In the genomic region with DNA sequence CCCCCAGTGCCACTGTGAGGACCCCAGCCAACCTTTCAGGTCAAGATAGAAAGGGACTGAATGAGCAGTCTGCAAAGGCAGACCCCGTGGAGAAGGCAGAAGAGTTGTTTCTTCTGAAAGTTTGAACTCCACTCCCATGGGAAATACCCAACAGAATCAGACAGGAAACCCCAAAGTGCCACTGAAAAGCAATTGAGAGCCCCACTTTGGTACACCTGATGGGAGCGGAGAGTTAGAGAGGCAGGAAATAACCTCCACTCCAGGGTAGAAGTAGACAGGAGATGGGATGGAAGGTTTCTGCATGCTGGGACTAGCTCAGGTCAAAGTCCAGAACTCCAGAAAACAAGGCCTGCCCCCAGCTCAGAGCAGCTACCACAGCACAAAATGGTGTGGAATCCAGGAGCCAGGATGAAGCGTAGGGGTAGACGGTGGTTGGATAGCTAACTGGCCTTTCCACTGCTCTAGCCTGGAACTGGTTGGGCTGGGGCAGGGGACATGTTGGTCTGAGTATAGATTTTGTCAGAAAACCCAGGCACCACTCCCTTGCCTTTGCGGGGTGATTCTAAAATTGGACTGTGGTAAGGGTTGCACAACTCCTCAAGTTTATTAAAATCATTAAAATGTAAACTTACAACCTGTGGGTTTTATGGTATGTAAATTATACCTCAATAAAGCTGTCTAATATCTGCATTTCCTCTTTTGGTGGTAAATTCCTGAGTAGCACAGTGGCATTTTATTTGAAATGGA, we compare ENCODE assay signal across 8 cellular contexts. TPM values are rescaled to one million over a fixed set of nuclear protein-coding genes. Genes with fewer than 3 reads are reported as not detected.
DNase-seq lines count a peak whose midpoint lies in the region; ATAC-seq and TF ChIP-seq lines count a peak whose summit lies in the region.

No MANE protein-coding gene starts in this region.

- H3K4me3 Mint-ChIP-seq in activated naive CD8-positive, alpha-beta T cell treated with anti-CD3 and anti-CD28 coated beads, Interleukin-2, amount 10 ng/mL, durations not matched to agents 7 days and 5 days = no peak overlapping the region
- peak overlapping the region; percentile 16 to 93 (median 82) for H3K4me3 Mint-ChIP-seq in naive B cell
- no peak overlapping the region for H3K4me3 Mint-ChIP-seq in glutamatergic neuron (ENCODE audit: unreplicated experiment)

- no peak for TF ChIP-seq CTCF in glutamatergic neuron (IDR thresholded peaks at IDR 0.05; ENCODE audit: partially characterized antibody, unreplicated experiment)

- peaks cover 19% of the 10 kb centered on the region for H3K36me3 Mint-ChIP-seq in activated naive CD8-positive, alpha-beta T cell treated with anti-CD3 and anti-CD28 coated beads, Interleukin-2, amount 10 ng/mL, durations not matched to agents 7 days and 5 days
- no peaks in the 10 kb centered on the region for H3K36me3 Mint-ChIP-seq in naive B cell
- H3K36me3 Mint-ChIP-seq in glutamatergic neuron (ENCODE audit: unreplicated experiment) = no peaks in the 10 kb centered on the region

- peak overlapping the region; percentile 60 for H3K27ac Mint-ChIP-seq in activated naive CD8-positive, alpha-beta T cell treated with anti-CD3 and anti-CD28 coated beads, Interleukin-2, amount 10 ng/mL, durations not matched to agents 7 days and 5 days
- peak overlapping the region in 5 of 6 donors; percentile 7 to 92 (median 91) for H3K27ac Mint-ChIP-seq in naive B cell
- no peak overlapping the region for H3K27ac Mint-ChIP-seq in glutamatergic neuron (ENCODE audit: unreplicated experiment)

- H3K9me3 Mint-ChIP-seq in activated naive CD8-positive, alpha-beta T cell treated with anti-CD3 and anti-CD28 coated beads, Interleukin-2, amount 10 ng/mL, durations not matched to agents 7 days and 5 days = no peaks in the 10 kb centered on the region
- no peaks in the 10 kb centered on the region for H3K9me3 Mint-ChIP-seq in naive B cell
- H3K9me3 Mint-ChIP-seq in glutamatergic neuron (ENCODE audit: unreplicated experiment) = peaks cover 3% of the 10 kb centered on the region

- H3K4me1 Mint-ChIP-seq in activated naive CD8-positive, alpha-beta T cell treated with anti-CD3 and anti-CD28 coated beads, Interleukin-2, amount 10 ng/mL, durations not matched to agents 7 days and 5 days = peaks cover 15% of the 10 kb centered on the region
- H3K4me1 Mint-ChIP-seq in naive B cell (peaks cover 37 to 42% (median 37%) of the 10 kb centered on the region in 3 donors), glutamatergic neuron (ENCODE audit: low read depth, unreplicated experiment) (peaks cover 4% of the 10 kb centered on the region)

- H3K27me3 Mint-ChIP-seq in activated naive CD8-positive, alpha-beta T cell treated with anti-CD3 and anti-CD28 coated beads, Interleukin-2, amount 10 ng/mL, durations not matched to agents 7 days and 5 days = no peaks in the 10 kb centered on the region
- no peaks in the 10 kb centered on the region for H3K27me3 Mint-ChIP-seq in naive B cell
- H3K27me3 Mint-ChIP-seq in glutamatergic neuron (ENCODE audit: unreplicated experiment) = peaks cover 7% of the 10 kb centered on the region

- POLR2A ChIA-PET in activated naive CD8-positive, alpha-beta T cell treated with anti-CD3 and anti-CD28 coated beads, Interleukin-2, amount 10 ng/mL, durations not matched to agents 7 days and 5 days (lab: Charles Lee) = interaction anchor here (0.6 to 5.7 kb wide), 5 partner anchors 11 to 192 kb away, joined by 3 to 112 read pairs (median 3); a partner anchor contains a TSS

- DNase-seq in DMS53 (lab: John Stamatoyannopoulos, UW) (peak; percentile 79), M059J (ENCODE audit: low read depth) (peak; percentile 65), naive B cell (peak; percentile 51), Ammon's horn (ENCODE audit: low spot score) (no peak), glutamatergic neuron (no peak), NCI-H226 (no peak)
- DNase-seq in activated naive CD8-positive, alpha-beta T cell treated with anti-CD3 and anti-CD28 coated beads, Interleukin-2, amount 10 ng/mL, durations not matched to agents 7 days and 5 days = no peak

- ATAC-seq in activated naive CD8-positive, alpha-beta T cell treated with anti-CD3 and anti-CD28 coated beads, Interleukin-2, amount 10 ng/mL, durations not matched to agents 7 days and 5 days (ENCODE audit: low read depth) = no peak
- ATAC-seq in naive B cell (ENCODE audit: low read depth in 2 of 2) = peak; percentile 6 to 11
- ATAC-seq in HG03280 (IDR thresholded peaks at IDR 0.05; ENCODE audit: unreplicated experiment) = no peak

RNA-seq across cellular contexts. Expression of gene RAB43, which starts 1.9 kb away (rescaled TPM):
- 21.1 and 24.2 TPM in 2 replicates for total RNA-seq in M059J (2014; rRNA removed; shearing (Covaris generic))
- total RNA-seq in activated naive CD8-positive, alpha-beta T cell treated with anti-CD3 and anti-CD28 coated beads, Interleukin-2, amount 10 ng/mL, durations not matched to agents 7 days and 5 days = 10 to 100 TPM; 62.5 to 72.6 TPM
- 10 to 100 TPM in 2 of 6 donors, 1 to 10 TPM in 4; 4.0 to 10.7 (median 7.0) TPM for polyA plus RNA-seq in naive B cell (ENCODE audit: low read depth in 6 of 6)
- total RNA-seq in glutamatergic neuron (ENCODE audit: unreplicated experiment) = 2.3 TPM

RNA-seq across cellular contexts. Expression of gene ISY1, which starts 37.4 kb away (rescaled TPM):
- total RNA-seq in M059J (2014; rRNA removed; shearing (Covaris generic)) = 34.9 and 70.7 TPM in 2 replicates
- total RNA-seq in activated naive CD8-positive, alpha-beta T cell treated with anti-CD3 and anti-CD28 coated beads, Interleukin-2, amount 10 ng/mL, durations not matched to agents 7 days and 5 days = 10 to 100 TPM; 52.1 to 59.0 TPM
- polyA plus RNA-seq in naive B cell (ENCODE audit: low read depth in 6 of 6) = 10 to 100 TPM; 74.5 to 95.8 (median 88.9) TPM
- 18.2 TPM for total RNA-seq in glutamatergic neuron (ENCODE audit: unreplicated experiment)

Comparison
In these comparisons a context has a peak if more than half of its experiments do, and no peak if none do; other contexts are left out.
1. DNase-seq: peak in DMS53 (single experiment), M059J (single experiment) and naive B cell (single experiment); none in activated naive CD8-positive, alpha-beta T cell treated with anti-CD3 and anti-CD28 coated beads, Interleukin-2, amount 10 ng/mL, durations not matched to agents 7 days and 5 days (single experiment), Ammon's horn (single experiment), glutamatergic neuron (single experiment) and NCI-H226 (single experiment).
2. ATAC-seq: peak in naive B cell (2 of 2); none in activated naive CD8-positive, alpha-beta T cell treated with anti-CD3 and anti-CD28 coated beads, Interleukin-2, amount 10 ng/mL, durations not matched to agents 7 days and 5 days (single experiment) and HG03280 (single experiment).
3. H3K4me3 Mint-ChIP-seq: peak in naive B cell (8 of 8); none in activated naive CD8-positive, alpha-beta T cell treated with anti-CD3 and anti-CD28 coated beads, Interleukin-2, amount 10 ng/mL, durations not matched to agents 7 days and 5 days (single experiment) and glutamatergic neuron (single experiment).